Comparison of ENCODE assay signal across 8 cellular contexts in the genomic region with DNA sequence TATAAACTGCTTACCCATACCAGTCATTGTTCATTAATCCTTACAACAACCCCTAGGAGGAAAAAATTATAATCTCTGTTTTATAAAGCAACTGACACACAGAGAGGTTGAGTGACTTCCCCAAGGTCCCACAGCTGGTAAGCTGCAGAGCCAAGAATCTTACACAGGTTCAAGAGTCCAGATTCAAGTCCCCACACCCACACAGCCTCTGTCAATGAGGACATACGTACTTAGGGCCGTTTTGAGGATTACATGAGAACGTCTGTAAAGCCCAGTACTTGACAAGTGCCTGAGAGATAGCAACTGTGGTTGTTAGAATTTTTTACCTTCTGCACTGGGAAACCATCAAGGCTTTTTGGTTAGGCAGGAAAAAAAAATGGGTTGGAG. TPM values are rescaled to one million over a fixed set of nuclear protein-coding genes. Genes with fewer than 3 reads are reported as not detected.
DNase-seq lines count a peak whose midpoint lies in the region; ATAC-seq and TF ChIP-seq lines count a peak whose summit lies in the region.

No MANE protein-coding gene starts in this region.

- ATAC-seq in Right ventricle myocardium superior (ENCODE audit: poor library complexity) = peak; percentile 20
- peak in 2 of 4 donors; percentile 7 to 19 for ATAC-seq in heart left ventricle
- ATAC-seq in GM21390 (IDR thresholded peaks at IDR 0.05; ENCODE audit: unreplicated experiment) = no peak

- 13 to 25% (median 17%) methylated on average over 3 of the region's 3 CpGs for WGBS in heart left ventricle, 4 donors
- WGBS in spleen, 5 donors = 0 to 23% (median 5%) methylated on average over 1 to 3 of the region's 3 CpGs

- H3K36me3 ChIP-seq in heart left ventricle (no peaks in the 10 kb centered on the region), spleen (no peaks in the 10 kb centered on the region)

- H3K4me1 ChIP-seq in heart left ventricle (peaks cover 0 to 8% (median 0%) of the 10 kb centered on the region in 12 donors), spleen (peaks cover 0 to 21% (median 17%) of the 10 kb centered on the region in 6 donors)

- H3K4me3 ChIP-seq in heart left ventricle (peak overlapping the region; percentile 50 to 91 (median 68)), spleen (peak overlapping the region; percentile 30 to 84 (median 55))

- TF ChIP-seq POLR2A in heart left ventricle (IDR thresholded peaks at IDR 0.05) = no peak
- no peak for TF ChIP-seq POLR2A in spleen (IDR thresholded peaks at IDR 0.05)

- H3K9me3 ChIP-seq in heart left ventricle (no peaks in the 10 kb centered on the region), spleen (no peaks in the 10 kb centered on the region)

- H3K27ac ChIP-seq in VCaP (peak overlapping the region; percentile 60), heart left ventricle (peak overlapping the region in 9 of 12 donors; percentile 71 to 86 (median 79)), spleen (peak overlapping the region in 7 of 8 donors; percentile 56 to 87 (median 80))

- intact Hi-C loops in Right ventricle myocardium superior (cut with DNase I) = no loop called here
- intact Hi-C loops in cardiac septum (cut with DNase I) = no loop called here
- intact Hi-C loops in heart left ventricle (cut with DNase I) = loop anchor here in 1 of 10 donors (2.0 kb wide), 1 partner anchor 162 kb away; the partner anchor contains the start of gene PGRMC1
- intact Hi-C loops in spleen (cut with DNase I; ENCODE audit: low total_unique reads) = no loop called here
- intact Hi-C loops in head of caudate nucleus (cut with DNase I) = no loop called here

- H3K27me3 ChIP-seq in heart left ventricle (peaks cover 0 to 3% (median 0%) of the 10 kb centered on the region in 9 donors), spleen (replicated peaks in 1 of 7) (peaks cover 0 to 10% (median 0%) of the 10 kb centered on the region in 7 donors)

- no peak for TF ChIP-seq CTCF in VCaP (conservative IDR thresholded peaks at IDR 0.05)
- no peak for TF ChIP-seq CTCF in heart left ventricle (IDR thresholded peaks at IDR 0.05)
- TF ChIP-seq CTCF in spleen (IDR thresholded peaks at IDR 0.05 in 8 of 11, conservative IDR thresholded peaks at IDR 0.05 in 3 of 11) = no peak

- no peak for DNase-seq in Right ventricle myocardium superior
- no peak for DNase-seq in cardiac septum (ENCODE audit: low spot score)
- DNase-seq in heart left ventricle = no peak
- DNase-seq in spleen = no peak
- DNase-seq in head of caudate nucleus = no peak
- no peak for DNase-seq in activated CD4-positive, CD25-positive, alpha-beta regulatory T cell (lab: John Stamatoyannopoulos, UW)

RNA-seq across cellular contexts. Expression of gene SLC25A43, which starts 0.6 kb away (rescaled TPM):
- 2.1 TPM for total RNA-seq in Right ventricle myocardium superior
- total RNA-seq in cardiac septum = 2.1 TPM
- 1 to 10 TPM; 2.0 to 7.8 (median 3.2) TPM for total RNA-seq in heart left ventricle
- polyA plus RNA-seq in heart left ventricle = 1 to 10 TPM; 1.7 to 3.1 TPM
- 10 to 100 TPM in 3 of 7 donors, 1 to 10 TPM in 4; 6.9 to 13.7 (median 9.8) TPM for total RNA-seq in spleen
- polyA plus RNA-seq in spleen = 1 to 10 TPM; 5.5 to 7.5 (median 6.2) TPM
